In genomic region chr4:82371398-82371972, GRCh38 we compare ENCODE assay signal across 8 cellular contexts. TPM values are rescaled to one million over a fixed set of nuclear protein-coding genes. Genes with fewer than 3 reads are reported as not detected.
DNase-seq lines count a peak whose midpoint lies in the region; ATAC-seq, FAIRE-seq and TF ChIP-seq lines count a peak whose summit lies in the region.

No MANE protein-coding gene starts in this region.

- H3K9ac ChIP-seq in PC-3 (ENCODE audit: low read length) = peak overlapping the region; percentile 100

- peak overlapping the region; percentile 97 for H3K4me3 ChIP-seq in PC-3 (ENCODE audit: low read length)
- peak overlapping the region; percentile 97 for H3K4me3 ChIP-seq in ovary

- H3F3A ChIP-seq in PC-3 (ENCODE audit: low read length, unreplicated experiment) = no peaks in the 10 kb centered on the region

- H3K4me1 ChIP-seq in PC-3 (ENCODE audit: insufficient read depth, low read length) (peaks cover 23% of the 10 kb centered on the region), ovary (ENCODE audit: insufficient read depth) (peaks cover 11% of the 10 kb centered on the region)

- peak overlapping the region; percentile 90 for H3K4me2 ChIP-seq in PC-3 (ENCODE audit: low read length)

- H3K27me3 ChIP-seq in PC-3 (ENCODE audit: low read length) (no peaks in the 10 kb centered on the region), ovary (no peaks in the 10 kb centered on the region)

- H2AFZ ChIP-seq in PC-3 (ENCODE audit: low read length) = no peak overlapping the region

- no peak for DNase-seq in GM12892 (ENCODE audit: insufficient read length)
- DNase-seq in PC-3 = peak; percentile 3
- peak; percentile 38 to 56 for DNase-seq in erythroblast (lab: John Stamatoyannopoulos, UW)
- no peak for DNase-seq in ovary
- no peak for DNase-seq in NCI-H2171 treated with DMSO at 0.1 percent for 48 hours (lab: John Stamatoyannopoulos, UW)
- DNase-seq in NCI-H2107 treated with DMSO at 0.1 percent for 48 hours (lab: John Stamatoyannopoulos, UW; ENCODE audit: unreplicated experiment) = no peak
- DNase-seq in left colon = no peak

- H3K27ac ChIP-seq in PC-3 (ENCODE audit: low read length) = no peak overlapping the region
- H3K27ac ChIP-seq in ovary = no peak overlapping the region

- H3K9me2 ChIP-seq in PC-3 (replicated peaks; ENCODE audit: low read length) = no peaks in the 10 kb centered on the region

- CTCF ChIA-PET in PC-3 (lab: Charles Lee) = no interaction called here

- TF ChIP-seq POLR2A in GM12892 (IDR thresholded peaks at IDR 0.05; ENCODE audit: low read depth, low read length) = no peak; the same call in 1 of the 2 replicates
- no peak for TF ChIP-seq POLR2A in erythroblast (IDR thresholded peaks at IDR 0.05; ENCODE audit: low read length)
- TF ChIP-seq POLR2A in ovary (IDR thresholded peaks at IDR 0.05) = no peak

- WGBS in ovary, 3 donors = 1 to 2% (median 1%) methylated on average over 8 of the region's 8 CpGs

- intact Hi-C loops in PC-3 (cut with micrococcal nuclease) = loop anchor here (10.0 kb wide), 1 partner anchor 663 kb away; the partner anchor contains the start of gene COPS4
- intact Hi-C loops in ovary (cut with DNase I) = loop anchor here in 3 of 4 donors (5.0 to 10.0 kb wide), 2 partner anchors 56 to 663 kb away; partner anchors contain the start of gene COPS4 (in 2 of the 3)
- intact Hi-C loops in left colon (cut with DNase I, micrococcal nuclease) = loop anchor here (10.0 kb wide), 2 partner anchors 53 to 1083 kb away; partner anchors contain the start of genes HELQ (in 1 of the 2) and MRPS18C (in 1 of the 2)

- TF ChIP-seq CTCF in PC-3 (conservative IDR thresholded peaks at IDR 0.05; ENCODE audit: low read depth, low read length) (no peak), ovary (IDR thresholded peaks at IDR 0.05) (no peak)

- POLR2A ChIA-PET in PC-3 (lab: Charles Lee; ENCODE audit: unreplicated experiment) = no interaction called here

- ATAC-seq in PC-3 (no peak), HG03520 (IDR thresholded peaks at IDR 0.05; ENCODE audit: unreplicated experiment) (no peak), left colon (no peak)

- TF ChIP-seq EP300 in ovary (IDR thresholded peaks at IDR 0.05) = no peak

- peaks cover 94% of the 10 kb centered on the region for H3K79me2 ChIP-seq in PC-3 (ENCODE audit: low read length)

- FAIRE-seq in GM12892 (lab: Jason Lieb, UNC) = peak; percentile 14

- no TSS peak for BruUV-seq in PC-3 (replicated peaks; lab: Mats Ljungman, UMichigan)

- peaks cover 48% of the 10 kb centered on the region for H3K36me3 ChIP-seq in PC-3 (ENCODE audit: low read depth, low read length)
- no peaks in the 10 kb centered on the region for H3K36me3 ChIP-seq in ovary

- H4K20me1 ChIP-seq in PC-3 (ENCODE audit: low read length) = peaks cover 69% of the 10 kb centered on the region

- H3K9me3 ChIP-seq in PC-3 (ENCODE audit: low read length) = no peaks in the 10 kb centered on the region
- no peaks in the 10 kb centered on the region for H3K9me3 ChIP-seq in ovary

RNA-seq across cellular contexts. Expression of gene HNRNPD, which starts 2.3 kb away (rescaled TPM):
- polyA plus RNA-seq in GM12892 (2012; ENCODE audit: missing spikeins) = 267 TPM
- total RNA-seq in PC-3 (2014; rRNA removed) (86.4 and 136 TPM in 2 replicates), ovary (100 to 1,000 TPM in 6 of 7 donors, 10 to 100 TPM in 1; 85.1 to 243 (median 185) TPM), left colon (100 to 1,000 TPM; 108 to 151 TPM)
- polyA plus RNA-seq in ovary = 100 to 1,000 TPM; 168 to 520 TPM

RNA-seq across cellular contexts. Expression of gene HNRNPDL, which starts 58.8 kb away (rescaled TPM):
- polyA plus RNA-seq in GM12892 (2012; ENCODE audit: missing spikeins) = 275 TPM
- 207 and 215 TPM in 2 replicates for total RNA-seq in PC-3 (2014; rRNA removed)
- 100 to 1,000 TPM; 204 to 406 (median 337) TPM for total RNA-seq in ovary
- polyA plus RNA-seq in ovary = 100 to 1,000 TPM; 314 to 381 TPM
- total RNA-seq in left colon = 100 to 1,000 TPM in 1 of 2 donors, 10 to 100 TPM in 1; 88.4 to 109 TPM

RNA-seq across cellular contexts. Expression of gene ENOPH1, which starts 58.9 kb away (rescaled TPM):
- polyA plus RNA-seq in GM12892 (2012; ENCODE audit: missing spikeins) = 53.1 TPM
- total RNA-seq in PC-3 (2014; rRNA removed) (32.0 and 37.5 TPM in 2 replicates), ovary (10 to 100 TPM; 16.1 to 34.2 (median 24.1) TPM), left colon (10 to 100 TPM; 15.9 to 20.8 TPM)
- polyA plus RNA-seq in ovary = 10 to 100 TPM; 23.5 to 27.3 TPM

Comparison
In these comparisons a context has a peak if more than half of its experiments do, and no peak if none do; other contexts are left out.
1. DNase-seq: peak in PC-3 (single experiment) and erythroblast (2 of 2); none in GM12892 (single experiment), ovary (0 of 5), NCI-H2171 treated with DMSO at 0.1 percent for 48 hours (single experiment), NCI-H2107 treated with DMSO at 0.1 percent for 48 hours (single experiment) and left colon (0 of 2).